8 cellular contexts compared by ENCODE assay signal in the genomic region with DNA sequence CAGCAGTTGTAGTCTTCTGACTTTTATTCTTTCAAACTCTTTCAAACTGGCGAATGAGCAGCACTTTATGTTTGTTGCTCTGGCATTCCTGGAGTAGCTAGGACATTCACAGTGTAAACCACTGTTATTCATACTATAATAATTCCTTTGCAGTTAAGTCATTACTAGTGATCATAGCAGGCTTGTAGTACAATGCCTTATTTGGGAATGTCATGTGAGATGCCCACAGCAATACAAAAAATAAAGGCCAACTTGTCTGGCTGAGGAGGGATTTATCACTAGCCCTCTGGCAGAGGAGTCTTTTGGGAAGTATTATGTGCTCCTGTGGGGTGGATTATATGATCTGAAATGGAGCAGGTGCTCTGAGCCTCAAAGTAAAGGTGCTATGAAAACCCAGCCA.
DNase-seq lines count a peak whose midpoint lies in the region; ATAC-seq and TF ChIP-seq lines count a peak whose summit lies in the region.

No MANE protein-coding gene starts in this region.

- H3K4me1 ChIP-seq in psoas muscle (no peaks in the 10 kb centered on the region), thyroid gland (no peaks in the 10 kb centered on the region)

- 0 out of 2 replicates have a peak overlapping the region, but pooled peaks have one; percentile 21 for H3K27ac ChIP-seq in SK-N-MC
- H3K27ac ChIP-seq in psoas muscle, result peak overlapping the region; percentile 59
- H3K27ac ChIP-seq in thyroid gland, result peak overlapping the region in 1 of 3 donors; percentile 32

- TF ChIP-seq POLR2A in thyroid gland (IDR thresholded peaks at IDR 0.05), result no peak

- TF ChIP-seq CTCF in psoas muscle (IDR thresholded peaks at IDR 0.05) (no peak), thyroid gland (IDR thresholded peaks at IDR 0.05) (no peak)

- H3K27me3 ChIP-seq in psoas muscle (ENCODE audit: insufficient read depth in 3 of 3, low read length in 2 of 3) (no peaks in the 10 kb centered on the region), thyroid gland (no peaks in the 10 kb centered on the region)

- H3K9me3 ChIP-seq in SK-N-MC (ENCODE audit: low read depth, low read length) (no peaks in the 10 kb centered on the region), psoas muscle (no peaks in the 10 kb centered on the region), thyroid gland (no peaks in the 10 kb centered on the region)

- H3K36me3 ChIP-seq in SK-N-MC (ENCODE audit: insufficient read depth, low read length) (no peaks in the 10 kb centered on the region), psoas muscle (ENCODE audit: insufficient read depth in 1 of 2, low read depth in 1 of 2) (no peaks in the 10 kb centered on the region), thyroid gland (no peaks in the 10 kb centered on the region)

- H3K4me3 ChIP-seq in SK-N-MC, result no peak overlapping the region
- H3K4me3 ChIP-seq in psoas muscle, result no peak overlapping the region
- no peak overlapping the region for H3K4me3 ChIP-seq in thyroid gland (replicated peaks in 1 of 3)

- ATAC-seq in psoas muscle (peak; percentile 50 to 73 (median 61)), HG03378 (IDR thresholded peaks at IDR 0.05; ENCODE audit: unreplicated experiment) (no peak)

- 23 to 42% (median 28%) methylated on average over 1 of the region's 1 CpG for WGBS in psoas muscle, 3 donors
- 66 to 72% methylated on average over 1 of the region's 1 CpG for WGBS in thyroid gland, 2 donors

- intact Hi-C loops in psoas muscle (cut with DNase I), result no loop called here
- intact Hi-C loops in thyroid gland (cut with DNase I), result no loop called here

- DNase-seq in EH (ENCODE audit: low read depth) (peak; percentile 97), SK-N-MC (ENCODE audit: low read depth, low spot score) (no peak), globus pallidus (ENCODE audit: low spot score) (peak; percentile 65), psoas muscle (no peak), UCSD-AML1 (lab: John Stamatoyannopoulos, UW; ENCODE audit: unreplicated experiment) (no peak), thyroid gland (no peak), NCI-H2171 (lab: John Stamatoyannopoulos, UW) (no peak)

- H3K9ac ChIP-seq in SK-N-MC (ENCODE audit: insufficient read length), result no peak overlapping the region

Comparison
In these comparisons a context has a peak if more than half of its experiments do, and no peak if none do; other contexts are left out.
1. DNase-seq: peak in EH (single experiment) and globus pallidus (single experiment); none in SK-N-MC (single experiment), psoas muscle (0 of 2), UCSD-AML1 (single experiment), thyroid gland (0 of 2) and NCI-H2171 (single experiment).